In the genomic region with DNA sequence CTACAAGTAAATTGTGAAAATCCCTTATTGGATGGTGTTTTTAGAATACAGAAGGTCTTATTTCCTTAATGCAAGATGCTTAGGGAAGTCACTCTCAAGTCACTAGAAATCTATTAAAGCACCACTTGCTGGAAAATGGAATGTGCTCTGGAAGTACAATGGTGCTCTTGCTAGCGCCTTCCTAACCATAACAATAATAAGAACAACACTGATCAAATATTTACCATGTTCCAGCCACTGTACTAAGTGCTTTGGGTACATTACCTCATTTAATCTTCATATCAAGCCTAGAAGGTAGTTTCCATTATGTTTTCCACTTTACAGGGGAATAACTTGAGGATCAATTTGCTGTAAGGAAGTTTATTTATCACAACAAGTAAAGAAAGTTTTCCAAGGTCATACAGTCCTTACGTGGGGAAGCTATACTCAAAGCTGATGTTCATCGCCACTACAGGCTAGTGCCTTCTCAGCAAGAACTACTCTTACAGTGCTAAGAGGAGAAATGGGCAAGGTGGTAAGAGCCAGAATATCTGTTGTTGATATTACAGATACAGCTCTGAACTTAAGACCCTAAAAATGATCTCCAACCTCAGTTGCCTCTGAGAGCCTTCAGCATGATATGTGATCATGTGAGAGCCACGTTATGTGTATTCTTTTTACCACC, we compare ENCODE assay signal across 7 cellular contexts. TPM values are rescaled to one million over a fixed set of nuclear protein-coding genes. Genes with fewer than 3 reads are reported as not detected.
"Had no signal": no experiment of that assay in that cellular context is flagged by ENCODE, and none has a peak within 500 bp of the region (broad histone marks: within the 10 kb centered on the region; RNA-seq: fewer than 3 reads in every experiment).

No MANE protein-coding gene starts in this region.

RNA-seq across cellular contexts. Expression of a gene that starts 22.1 kb away (rescaled TPM):
- total RNA-seq: GM23248, GM23338, H1, H4, H7, H9, HFFc6 had no signal
- polyA plus RNA-seq: GM23248, GM23338, H1 had no signal
